Comparison of ENCODE assay signal across 17 cellular contexts in the genomic region with DNA sequence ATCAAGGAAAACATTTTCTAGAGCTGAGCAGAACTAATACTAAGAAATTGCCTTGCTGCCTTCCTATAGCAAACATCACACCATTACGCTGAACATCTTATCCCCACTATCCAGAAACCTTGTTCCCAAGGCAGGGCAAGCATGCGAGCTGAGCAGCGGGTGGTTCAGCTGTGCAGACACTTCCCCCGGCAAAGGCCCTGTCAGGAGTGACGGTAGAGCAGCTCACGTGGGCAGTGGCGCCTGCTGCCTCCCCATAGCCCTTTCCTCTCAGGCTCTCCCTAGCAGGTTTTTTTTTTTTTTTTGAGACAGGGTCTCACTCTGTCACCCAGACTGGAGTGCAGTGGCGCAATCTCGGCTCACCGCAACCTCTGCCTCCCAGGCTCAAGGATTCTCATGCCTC. TPM values are rescaled to one million over a fixed set of nuclear protein-coding genes. Genes with fewer than 3 reads are reported as not detected.
DNase-seq lines count a peak whose midpoint lies in the region; ATAC-seq and TF ChIP-seq lines count a peak whose summit lies in the region.
"Had no signal": no experiment of that assay in that cellular context is flagged by ENCODE, and none has a peak within 500 bp of the region (broad histone marks: within the 10 kb centered on the region; RNA-seq: fewer than 3 reads in every experiment).

No MANE protein-coding gene starts in this region.

- no peaks in the 10 kb centered on the region for H3K9me3 Mint-ChIP-seq in brain
- no peaks in the 10 kb centered on the region for H3K9me3 Mint-ChIP-seq in nephron progenitor cell
- H3K9me3 Mint-ChIP-seq: CD4-positive, CD25-positive, alpha-beta regulatory T cell had no signal

- H3K27ac Mint-ChIP-seq in brain = peak overlapping the region in 4 of 5 experiments; percentile 3 to 81 (median 40)
- peak overlapping the region; percentile 36 for H3K27ac Mint-ChIP-seq in nephron progenitor cell

- H3K36me3 Mint-ChIP-seq in brain (peaks cover 15% of the 10 kb centered on the region), nephron progenitor cell (ENCODE audit: low read depth) (peaks cover 16% of the 10 kb centered on the region)

- DNase-seq in activated CD8-positive, alpha-beta memory T cell treated with anti-CD3 and anti-CD28 coated beads for 24 hours = peak; percentile 9
- no peak for DNase-seq in activated CD8-positive, alpha-beta memory T cell treated with anti-CD3 and anti-CD28 coated beads, Interleukin-2, amount 50 U/mL, for 48 hours
- no peak for DNase-seq in nephron progenitor cell
- no peak for DNase-seq in COR-L47 (lab: John Stamatoyannopoulos, UW)
- DNase-seq in NCI-H748 treated with DMSO at 0.1 percent for 48 hours (lab: John Stamatoyannopoulos, UW) = no peak
- DNase-seq: CD4-positive, CD25-positive, alpha-beta regulatory T cell; H7; Kasumi-1; NCI-H1105; NCI-H1436 treated with DMSO at 0.1 percent for 48 hours; NCI-H187 treated with DMSO at 0.1 percent for 48 hours; NCI-H2107; NCI-H526 treated with DMSO at 0.1 percent for 48 hours; SHP77 had no signal

- no peak for TF ChIP-seq CTCF in brain (conservative IDR thresholded peaks at IDR 0.05)
- TF ChIP-seq CTCF in nephron progenitor cell (IDR thresholded peaks at IDR 0.05) = no peak

- H3K27me3 Mint-ChIP-seq in brain (peaks cover 3% of the 10 kb centered on the region), nephron progenitor cell (ENCODE audit: low read depth, poor library complexity) (peaks cover 11% of the 10 kb centered on the region)
- H3K27me3 Mint-ChIP-seq: CD4-positive, CD25-positive, alpha-beta regulatory T cell had no signal

- no peak for ATAC-seq in HG02870 (IDR thresholded peaks at IDR 0.05; ENCODE audit: unreplicated experiment)
- ATAC-seq: K562 had no signal

- peaks cover 70% of the 10 kb centered on the region for H3K4me1 Mint-ChIP-seq in brain
- H3K4me1 Mint-ChIP-seq in nephron progenitor cell = peaks cover 37% of the 10 kb centered on the region

- H3K4me3 Mint-ChIP-seq in brain = no peak overlapping the region
- no peak overlapping the region for H3K4me3 Mint-ChIP-seq in nephron progenitor cell
- H3K4me3 Mint-ChIP-seq: CD4-positive, CD25-positive, alpha-beta regulatory T cell had no signal

RNA-seq across cellular contexts. Expression of gene ANGPTL7, which starts 13.7 kb away (rescaled TPM):
- polyA plus RNA-seq in brain (ENCODE audit: insufficient read depth, low read depth, low replicate concordance) = not detected
- polyA plus RNA-seq: CD4-positive, CD25-positive, alpha-beta regulatory T cell; K562 had no signal
